ENCODE assay signal across 19 cellular contexts in genomic region chr21:46538262-46538661, GRCh38.
A peak's percentile ranks its signal among the peaks of the same experiment; 100 is the strongest.
DNase-seq lines count a peak whose midpoint lies in the region; ATAC-seq, FAIRE-seq and TF ChIP-seq lines count a peak whose summit lies in the region.
"Had no signal": no experiment of that assay in that cellular context is flagged by ENCODE, and none has a peak within 500 bp of the region (broad histone marks: within the 10 kb centered on the region; RNA-seq: fewer than 3 reads in every experiment).

No MANE protein-coding gene starts in this region.

- no peak overlapping the region for H3K4ac ChIP-seq in trophoblast cell (ENCODE audit: low read depth, low read length)

- no peaks in the 10 kb centered on the region for H3K79me2 ChIP-seq in trophoblast cell (ENCODE audit: control insufficient read depth, insufficient read depth, low read length, poor library complexity)

- H2BK5ac ChIP-seq in trophoblast cell (ENCODE audit: low read depth, low read length, poor library complexity), result no peak overlapping the region

- TF ChIP-seq CTCF in bronchial epithelial cell (IDR thresholded peaks at IDR 0.05; ENCODE audit: insufficient read depth, low read length, severe bottlenecking), result no peak

- no peak overlapping the region for H3K14ac ChIP-seq in trophoblast cell (ENCODE audit: low read length)

- no peak overlapping the region for H3K27ac ChIP-seq in CD4-positive, alpha-beta memory T cell (ENCODE audit: low read depth, low read length)
- no peak overlapping the region for H3K27ac ChIP-seq in trophoblast cell (ENCODE audit: low read depth, low read length)
- H3K27ac ChIP-seq: KMS-11 had no signal

- H3K27me3 Mint-ChIP-seq in activated CD8-positive, alpha-beta memory T cell treated with anti-CD3 and anti-CD28 coated beads, Interleukin-2, amount 10 ng/mL, durations not matched to agents 7 days and 5 days, result no peaks in the 10 kb centered on the region
- H3K27me3 Mint-ChIP-seq in CD4-positive, alpha-beta memory T cell, result no peaks in the 10 kb centered on the region

- no peak overlapping the region for H3K4me3 Mint-ChIP-seq in activated CD8-positive, alpha-beta memory T cell treated with anti-CD3 and anti-CD28 coated beads, Interleukin-2, amount 10 ng/mL, durations not matched to agents 7 days and 5 days
- no peak overlapping the region for H3K4me3 Mint-ChIP-seq in CD4-positive, alpha-beta memory T cell

- H3K4me2 ChIP-seq in trophoblast cell (ENCODE audit: low read length), result no peak overlapping the region
- H3K4me2 ChIP-seq: KMS-11 had no signal

- no CpG with 5 or more reads among the region's 16 CpGs for WGBS in trophoblast cell (ENCODE audit: extremely low coverage, insufficient coverage, insufficient read length)

- H2BK12ac ChIP-seq in trophoblast cell (ENCODE audit: low read length), result no peak overlapping the region

- H3K36me3 Mint-ChIP-seq in activated CD8-positive, alpha-beta memory T cell treated with anti-CD3 and anti-CD28 coated beads, Interleukin-2, amount 10 ng/mL, durations not matched to agents 7 days and 5 days, result peaks cover 8% of the 10 kb centered on the region
- peaks cover 57 to 76% of the 10 kb centered on the region in 2 donors for H3K36me3 Mint-ChIP-seq in CD4-positive, alpha-beta memory T cell

- H3K18ac ChIP-seq in trophoblast cell (ENCODE audit: low read length), result no peak overlapping the region

- no peaks in the 10 kb centered on the region for H3K9me3 Mint-ChIP-seq in activated CD8-positive, alpha-beta memory T cell treated with anti-CD3 and anti-CD28 coated beads, Interleukin-2, amount 10 ng/mL, durations not matched to agents 7 days and 5 days (ENCODE audit: low read depth)
- no peaks in the 10 kb centered on the region for H3K9me3 Mint-ChIP-seq in CD4-positive, alpha-beta memory T cell

- H2AK5ac ChIP-seq in trophoblast cell (ENCODE audit: low read length), result no peak overlapping the region

- H4K91ac ChIP-seq in trophoblast cell (ENCODE audit: low read depth, low read length), result no peak overlapping the region

- no peaks in the 10 kb centered on the region for H3K79me1 ChIP-seq in trophoblast cell (ENCODE audit: low read length)

- no peak overlapping the region for H4K8ac ChIP-seq in trophoblast cell (ENCODE audit: low read depth, low read length)

- H3K27me3 ChIP-seq in CD4-positive, alpha-beta memory T cell (ENCODE audit: insufficient read depth, low read length), result no peaks in the 10 kb centered on the region
- no peaks in the 10 kb centered on the region for H3K27me3 ChIP-seq in bronchial epithelial cell (ENCODE audit: control insufficient read depth, insufficient read depth, low read length)
- H3K27me3 ChIP-seq in trophoblast cell (ENCODE audit: insufficient read depth, low read length), result no peaks in the 10 kb centered on the region

- H3K36me3 ChIP-seq in CD4-positive, alpha-beta memory T cell (ENCODE audit: insufficient read depth, low read length), result peaks cover 66% of the 10 kb centered on the region
- H3K36me3 ChIP-seq in bronchial epithelial cell (ENCODE audit: control insufficient read depth, insufficient read depth, low read length) (peaks cover 24% of the 10 kb centered on the region), trophoblast cell (ENCODE audit: control insufficient read depth in 1 of 2, insufficient read depth in 2 of 2, low read length in 2 of 2) (peaks cover 66 to 73% of the 10 kb centered on the region in 2 experiments)

- no peak overlapping the region for H2AFZ ChIP-seq in trophoblast cell (ENCODE audit: insufficient read depth, low read length, poor library complexity)

- no peak for ATAC-seq in activated CD8-positive, alpha-beta memory T cell treated with anti-CD3 and anti-CD28 coated beads, Interleukin-2, amount 10 ng/mL, durations not matched to agents 7 days and 5 days

- H3K4me3 ChIP-seq in CD4-positive, alpha-beta memory T cell (ENCODE audit: low read length in 2 of 2), result no peak overlapping the region
- no peak overlapping the region for H3K4me3 ChIP-seq in bronchial epithelial cell (ENCODE audit: low read depth, low read length)
- peak overlapping the region; percentile 50 for H3K4me3 ChIP-seq in trophoblast cell (ENCODE audit: low read depth, low read length)

- no peak overlapping the region for H3K23ac ChIP-seq in trophoblast cell (ENCODE audit: low read length)

- peak overlapping the region; percentile 58 for H3K27ac Mint-ChIP-seq in activated CD8-positive, alpha-beta memory T cell treated with anti-CD3 and anti-CD28 coated beads, Interleukin-2, amount 10 ng/mL, durations not matched to agents 7 days and 5 days
- H3K27ac Mint-ChIP-seq in CD4-positive, alpha-beta memory T cell, result peak overlapping the region in 5 of 7 donors; percentile 8 to 83 (median 54)

- H2BK120ac ChIP-seq in trophoblast cell (ENCODE audit: insufficient read depth, low read length, poor library complexity), result no peak overlapping the region

- H3K9me3 ChIP-seq in CD4-positive, alpha-beta memory T cell (ENCODE audit: control insufficient read depth in 1 of 2, low read length in 2 of 2), result no peaks in the 10 kb centered on the region
- H3K9me3 ChIP-seq in trophoblast cell (ENCODE audit: insufficient read depth, low read depth, low read length), result peaks cover 2% of the 10 kb centered on the region

- intact Hi-C loops in CD4-positive, alpha-beta memory T cell (cut with micrococcal nuclease), result no loop called here

- CTCF ChIA-PET in activated CD8-positive, alpha-beta memory T cell treated with anti-CD3 and anti-CD28 coated beads, Interleukin-2, amount 10 ng/mL, durations not matched to agents 7 days and 5 days (lab: Charles Lee), result interaction anchor here (1.2 kb wide), 1 partner anchor 37 kb away, joined by 4 read pairs; no protein-coding TSS in a partner anchor
- CTCF ChIA-PET in CD4-positive, alpha-beta memory T cell (lab: Charles Lee; ENCODE audit: partially characterized antibody), result interaction anchor here (1.0 to 1.6 kb wide), 2 partner anchors 14 to 21 kb away, joined by 3 to 5 read pairs; no protein-coding TSS in a partner anchor

- H3K4me1 Mint-ChIP-seq in activated CD8-positive, alpha-beta memory T cell treated with anti-CD3 and anti-CD28 coated beads, Interleukin-2, amount 10 ng/mL, durations not matched to agents 7 days and 5 days, result no peaks in the 10 kb centered on the region
- H3K4me1 Mint-ChIP-seq in CD4-positive, alpha-beta memory T cell, result peaks cover 4 to 77% (median 27%) of the 10 kb centered on the region in 4 donors

- POLR2A ChIA-PET in CD4-positive, alpha-beta memory T cell (lab: Charles Lee; ENCODE audit: partially characterized antibody), result interaction anchor here (0.9 to 1.4 kb wide), 3 partner anchors 14 to 97 kb away, joined by 4 to 7 read pairs (median 4); partner anchors contain the start of gene PRMT2

- no peak for DNase-seq in activated CD8-positive, alpha-beta memory T cell treated with anti-CD3 and anti-CD28 coated beads, Interleukin-2, amount 10 ng/mL, durations not matched to agents 7 days and 5 days
- no peak for DNase-seq in activated CD8-positive, alpha-beta memory T cell treated with anti-CD3 and anti-CD28 coated beads for 24 hours
- no peak for DNase-seq in CD4-positive, alpha-beta memory T cell
- DNase-seq in bronchial epithelial cell (ENCODE audit: low read depth), result no peak
- DNase-seq in trophoblast cell, result no peak
- DNase-seq in mucosa of gallbladder (ENCODE audit: low spot score), result no peak
- no peak for DNase-seq in medulla oblongata (ENCODE audit: extremely low spot score)
- DNase-seq: DMS79 treated with DMSO at 0.1 percent for 48 hours, NCI-H1417, NCI-H187, NCI-H2107, NCI-H2227 treated with DMSO at 0.1 percent for 48 hours, NCI-H510A treated with DMSO at 0.1 percent for 48 hours, NCI-H774, OCI-M1, Right ventricle myocardium superior had no signal

- H3K9ac ChIP-seq in trophoblast cell (ENCODE audit: low read length), result no peak overlapping the region
- H3K9ac ChIP-seq: KMS-11 had no signal

- H4K12ac ChIP-seq in trophoblast cell (ENCODE audit: low read depth, low read length), result no peak overlapping the region

- peak; percentile 85 for FAIRE-seq in bronchial epithelial cell (lab: Jason Lieb, UNC)
- FAIRE-seq: A204.1, H54 had no signal

- H3K4me1 ChIP-seq in CD4-positive, alpha-beta memory T cell (ENCODE audit: insufficient read depth, low read length), result peaks cover 39% of the 10 kb centered on the region
- no peaks in the 10 kb centered on the region for H3K4me1 ChIP-seq in trophoblast cell (ENCODE audit: control insufficient read depth in 1 of 2, insufficient read depth in 2 of 2, low read length in 2 of 2)
